Comparison of ENCODE assay signal across 8 cellular contexts in genomic region chr1:200738733-200739498, GRCh38. TPM values are rescaled to one million over a fixed set of nuclear protein-coding genes. Genes with fewer than 3 reads are reported as not detected.
DNase-seq lines count a peak whose midpoint lies in the region; ATAC-seq and TF ChIP-seq lines count a peak whose summit lies in the region.

Gene CAMSAP2, plus strand, starts transcription at chr1:200738893. Its CDS starts 935 bp downstream, at chr1:200739828.

- H3K27me3 ChIP-seq in gastroesophageal sphincter (no peaks in the 10 kb centered on the region), neutrophil (peaks cover 100% of the 10 kb centered on the region)

- H3K36me3 ChIP-seq in gastroesophageal sphincter (no peaks in the 10 kb centered on the region), neutrophil (no peaks in the 10 kb centered on the region)

- H3K4me1 ChIP-seq in gastroesophageal sphincter (peaks cover 0 to 39% (median 7%) of the 10 kb centered on the region in 3 donors), neutrophil (ENCODE audit: control insufficient read depth in 1 of 2, insufficient read depth in 1 of 2, low read depth in 1 of 2, low read length in 1 of 2) (peaks cover 11 to 21% of the 10 kb centered on the region in 2 experiments)

- H3K9me3 ChIP-seq in gastroesophageal sphincter: no peaks in the 10 kb centered on the region
- H3K9me3 ChIP-seq in neutrophil: no peaks in the 10 kb centered on the region

- H3K27ac ChIP-seq in gastroesophageal sphincter: peak within 1 kb of the TSS; percentile 93 to 100 (median 99)
- H3K27ac ChIP-seq in neutrophil: no peak within 1 kb of the TSS
- H3K27ac ChIP-seq in substantia nigra (ENCODE audit: low read depth, low read length, poor library complexity, severe bottlenecking): peak within 1 kb of the TSS; percentile 97

- peak; percentile 35 for ATAC-seq in GM21576 (IDR thresholded peaks at IDR 0.05; ENCODE audit: unreplicated experiment)
- peak; percentile 89 for ATAC-seq in gastroesophageal sphincter

- H3K4me3 ChIP-seq in gastroesophageal sphincter: peak within 1 kb of the TSS; percentile 71 to 90
- peak within 1 kb of the TSS; percentile 65 to 68 for H3K4me3 ChIP-seq in neutrophil (ENCODE audit: low read depth in 1 of 2, low read length in 1 of 2)

- WGBS in gastroesophageal sphincter (ENCODE audit: low coverage in 1 of 2), 2 donors: 0% methylated on average over 4 of the region's 75 CpGs; no CpG with 5 or more reads in 1 of the 2 donors

- peak; percentile 70 to 89 for TF ChIP-seq POLR2A in gastroesophageal sphincter (IDR thresholded peaks at IDR 0.05)

- DNase-seq in DMS 273 (lab: John Stamatoyannopoulos, UW; ENCODE audit: unreplicated experiment) (peak; percentile 96), LHCN-M2 (ENCODE audit: low read depth) (peak; percentile 91), SK-N-DZ (ENCODE audit: low spot score) (peak; percentile 92), substantia nigra (lab: John Stamatoyannopoulos, UW) (peak; percentile 54 to 99 (median 86))
- peak; percentile 66 for DNase-seq in activated naive CD4-positive, alpha-beta T cell treated with anti-CD3 and anti-CD28 coated beads, Interleukin-2, amount 50 U/mL, for 16 hours

- no peak for TF ChIP-seq CTCF in gastroesophageal sphincter (IDR thresholded peaks at IDR 0.05)
- no peak for TF ChIP-seq CTCF in neutrophil (IDR thresholded peaks at IDR 0.05)

- no peak for TF ChIP-seq EP300 in gastroesophageal sphincter (IDR thresholded peaks at IDR 0.05)

RNA-seq across cellular contexts. Expression of gene CAMSAP2, which starts in this region (rescaled TPM):
- 30.8 and 35.2 TPM in 2 replicates for total RNA-seq in LHCN-M2 (2014; rRNA removed)
- 10.9 TPM for polyA plus RNA-seq in LHCN-M2 (2012)
- 13.5 and 13.8 TPM in 2 replicates for polyA plus RNA-seq in SK-N-DZ (2014; cell fraction: cytosol; rRNA removed)
- polyA plus RNA-seq in SK-N-DZ (2014; cell fraction: nucleus; rRNA removed): 18.8 and 23.8 TPM in 2 replicates
- 10 to 100 TPM; 37.8 to 47.4 (median 46.0) TPM for total RNA-seq in gastroesophageal sphincter
